Comparison of ENCODE assay signal across 1 cellular context in the genomic region with DNA sequence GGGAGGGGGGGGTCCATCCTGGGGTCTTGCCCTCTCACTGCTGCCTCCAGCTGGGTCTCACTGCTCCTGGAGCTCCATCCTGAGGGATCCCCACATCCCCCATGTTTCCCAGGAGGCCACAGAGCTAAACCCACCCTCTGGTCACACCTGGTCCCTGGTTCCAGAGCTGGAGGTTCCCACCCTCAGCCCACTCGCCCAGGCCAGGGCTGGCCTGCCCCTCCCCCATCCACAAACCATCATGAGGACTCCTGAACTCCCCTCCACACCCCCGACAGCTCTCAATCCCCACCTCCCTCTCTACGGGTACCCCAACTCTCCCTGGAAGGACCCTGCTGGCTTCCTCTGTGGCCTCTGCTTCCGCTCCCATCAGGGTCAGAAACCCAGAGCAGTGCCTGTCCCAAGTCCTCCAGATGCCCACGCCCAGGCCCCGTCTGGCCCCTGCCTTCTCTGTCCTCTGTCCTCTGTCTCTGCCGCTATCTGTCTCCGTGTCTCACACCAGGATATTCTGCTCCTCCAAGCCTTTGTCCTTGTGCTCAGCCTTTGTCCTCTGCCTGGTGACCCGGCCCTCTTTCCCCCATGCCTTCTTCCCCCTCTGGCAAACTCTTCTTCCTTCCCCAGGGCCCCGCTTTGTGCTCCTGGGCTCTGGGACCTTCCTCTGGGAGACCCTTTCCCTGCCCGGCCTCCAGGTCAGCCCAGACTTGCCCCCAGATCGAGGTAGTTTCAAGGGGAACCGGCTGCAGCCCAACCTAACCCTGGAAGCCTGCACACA.
TF ChIP-seq lines count a peak whose summit lies in the region.

No MANE protein-coding gene starts in this region.

TF ChIP-seq in HepG2, 621 proteins besides CTCF, POLR2A, EP300 and RAD21 (continued from another document):
- TF ChIP-seq, protein P1, sequence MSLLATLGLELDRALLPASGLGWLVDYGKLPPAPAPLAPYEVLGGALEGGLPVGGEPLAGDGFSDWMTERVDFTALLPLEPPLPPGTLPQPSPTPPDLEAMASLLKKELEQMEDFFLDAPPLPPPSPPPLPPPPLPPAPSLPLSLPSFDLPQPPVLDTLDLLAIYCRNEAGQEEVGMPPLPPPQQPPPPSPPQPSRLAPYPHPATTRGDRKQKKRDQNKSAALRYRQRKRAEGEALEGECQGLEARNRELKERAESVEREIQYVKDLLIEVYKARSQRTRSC (CRISPR knock-in tag; IDR thresholded peaks at IDR 0.05; ENCODE audit: low read depth) = no peak
- TF ChIP-seq ZNF775 (CRISPR knock-in tag; IDR thresholded peaks at IDR 0.05; ENCODE audit: borderline replicate concordance) = no peak
- TF ChIP-seq TBP (CRISPR knock-in tag; IDR thresholded peaks at IDR 0.05) = no peak
- TF ChIP-seq FOXK1 (CRISPR knock-in tag; IDR thresholded peaks at IDR 0.05; ENCODE audit: borderline replicate concordance, low read depth) = no peak
- TF ChIP-seq MED8 (CRISPR knock-in tag; IDR thresholded peaks at IDR 0.05; ENCODE audit: insufficient replicate concordance) = no peak
- TF ChIP-seq ZNF776 (CRISPR knock-in tag; IDR thresholded peaks at IDR 0.05) = no peak
- 0 out of 2 replicates have a peak, but pooled peaks have one; percentile 3 for TF ChIP-seq SAFB2 (CRISPR knock-in tag; IDR thresholded peaks at IDR 0.05; ENCODE audit: borderline replicate concordance, low read depth)
- no peak for TF ChIP-seq NCOA1 (CRISPR knock-in tag; IDR thresholded peaks at IDR 0.05)
- TF ChIP-seq FOXK2 (IDR thresholded peaks at IDR 0.05) = no peak
- no peak for TF ChIP-seq SOX6 (IDR thresholded peaks at IDR 0.05)
- no peak for TF ChIP-seq SOX6 (CRISPR knock-in tag; IDR thresholded peaks at IDR 0.05)
- no peak for TF ChIP-seq ATF7 (IDR thresholded peaks at IDR 0.05)
- TF ChIP-seq ATF7 (CRISPR knock-in tag; IDR thresholded peaks at IDR 0.05) = 0 out of 2 replicates have a peak, but pooled peaks have one; percentile 7
